14 cellular contexts compared by ENCODE assay signal in the genomic region with DNA sequence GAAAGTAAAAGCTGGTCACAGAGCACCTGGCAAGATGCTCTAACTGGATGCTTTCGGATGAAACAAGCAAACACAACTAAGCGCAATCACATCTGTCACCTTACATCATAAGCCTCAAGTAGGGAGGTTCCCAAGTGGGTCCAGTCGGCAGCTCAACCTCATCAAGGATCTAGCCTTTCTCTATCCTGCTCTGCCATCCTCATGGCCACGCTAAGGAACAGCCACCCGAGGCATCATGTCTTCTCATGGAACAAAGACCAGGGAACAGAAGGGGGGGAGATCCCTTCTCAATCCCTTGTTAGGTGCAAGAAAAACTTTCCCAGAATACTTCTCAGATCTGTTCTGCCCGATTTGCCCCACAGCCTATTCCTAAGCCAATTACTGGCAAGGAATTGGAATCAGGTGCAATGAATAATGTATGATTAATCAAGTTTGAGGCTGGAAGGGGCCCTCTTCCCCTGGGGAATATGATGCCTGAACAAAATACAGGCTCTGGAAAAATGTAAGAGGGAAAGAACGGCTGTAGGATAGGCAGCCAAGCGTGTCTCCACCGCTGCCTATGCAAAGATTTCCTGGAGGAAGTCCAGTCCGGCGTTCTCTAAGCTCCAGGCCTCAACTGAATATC. TPM values are rescaled to one million over a fixed set of nuclear protein-coding genes. Genes with fewer than 3 reads are reported as not detected.
DNase-seq lines count a peak whose midpoint lies in the region; ATAC-seq and TF ChIP-seq lines count a peak whose summit lies in the region.
"Had no signal": no experiment of that assay in that cellular context is flagged by ENCODE, and none has a peak within 500 bp of the region (broad histone marks: within the 10 kb centered on the region; RNA-seq: fewer than 3 reads in every experiment).

No MANE protein-coding gene starts in this region.

- CTCF ChIA-PET in HCT116 (lab: Charles Lee) = no interaction called here

- peaks cover 25% of the 10 kb centered on the region for H3K4me1 ChIP-seq in ACC112 (ENCODE audit: control insufficient read depth, insufficient read depth, low read length, unreplicated experiment)
- peaks cover 4 to 31% of the 10 kb centered on the region in 2 experiments; a peak in 3 of 4 replicates for H3K4me1 ChIP-seq in HCT116 (ENCODE audit: control insufficient read depth in 1 of 2, insufficient read depth in 2 of 2, low read length in 2 of 2)
- H3K4me1 ChIP-seq: psoas muscle, uterus had no signal

- no peak for TF ChIP-seq CTCF in HCT116 (IDR thresholded peaks at IDR 0.05 in 2 of 3, conservative IDR thresholded peaks at IDR 0.05 in 1 of 3; ENCODE audit: borderline replicate concordance in 1 of 3, insufficient read depth in 1 of 3, low read depth in 2 of 3, low read length in 2 of 3)
- no peak for TF ChIP-seq CTCF in nephron (IDR thresholded peaks at IDR 0.05; ENCODE audit: unreplicated experiment in 3 of 3)
- TF ChIP-seq CTCF in brain microvascular endothelial cell (IDR thresholded peaks at IDR 0.05; ENCODE audit: low read depth, low read length, missing control alignments) = no peak

- peaks cover 27% of the 10 kb centered on the region for H3K4me1 Mint-ChIP-seq in activated naive CD8-positive, alpha-beta T cell treated with anti-CD3 and anti-CD28 coated beads, Interleukin-2, amount 50 U/mL, for 24 hours
- H3K4me1 Mint-ChIP-seq in nephron = peaks cover 19% of the 10 kb centered on the region

- H3K27ac ChIP-seq in ACC112 (ENCODE audit: low read depth, low read length) (no peak overlapping the region), HCT116 (ENCODE audit: low read depth, low read length) (no peak overlapping the region), brain microvascular endothelial cell (no peak overlapping the region)

- RAD21 ChIA-PET in HCT116 (lab: Charles Lee; ENCODE audit: low non-redundant PET in 1 of 2, low total read pairs in 2 of 2, uncharacterized antibody in 2 of 2, unreplicated experiment in 2 of 2) = no interaction called here

- H4K20me1 ChIP-seq in HCT116 (ENCODE audit: insufficient read depth) = no peaks in the 10 kb centered on the region; the same call in 1 of the 2 replicates

- no peak for DNase-seq in HCT116 (ENCODE audit: low read depth, low spot score)
- no peak for DNase-seq in activated naive CD8-positive, alpha-beta T cell treated with anti-CD3 and anti-CD28 coated beads, Interleukin-2, amount 50 U/mL, for 24 hours
- no peak for DNase-seq in stimulated activated CD4-positive, alpha-beta T cell treated with anti-CD3 and anti-CD28 coated beads, Interleukin-2, amount 100 ng/mL, for 24 hours
- DNase-seq in kidney glomerular epithelial cell (lab: John Stamatoyannopoulos, UW) = no peak
- no peak for DNase-seq in brain microvascular endothelial cell
- DNase-seq: cerebellar nuclear complex, NCI-H146, NCI-H226, psoas muscle, stomach, uterus had no signal

- H3K9ac ChIP-seq in HCT116 (ENCODE audit: low read length) = no peak overlapping the region

- no peak overlapping the region for H3K27ac Mint-ChIP-seq in activated naive CD8-positive, alpha-beta T cell treated with anti-CD3 and anti-CD28 coated beads, Interleukin-2, amount 50 U/mL, for 24 hours
- H3K27ac Mint-ChIP-seq in nephron = no peak overlapping the region

- H3K9me3 ChIP-seq in HCT116 (ENCODE audit: control insufficient read depth in 1 of 2, insufficient read depth in 1 of 2, low read depth in 1 of 2, low read length in 2 of 2) = no peaks in the 10 kb centered on the region
- H3K9me3 ChIP-seq: psoas muscle, stomach, uterus had no signal

- in situ Hi-C loops in brain microvascular endothelial cell (cut with HindIII; ENCODE audit: low pct_ligation_motif_present, low sequenced_read_pairs) = no loop called here

- intact Hi-C loops in HCT116 (cut with micrococcal nuclease) = no loop called here

- peaks cover 12% of the 10 kb centered on the region for H3K79me2 ChIP-seq in ACC112 (ENCODE audit: control insufficient read depth, insufficient read depth, low read length, unreplicated experiment)
- H3K79me2 ChIP-seq in HCT116 (ENCODE audit: insufficient read depth, low read length) = peaks cover 24% of the 10 kb centered on the region

- no peak for TF ChIP-seq RAD21 in HCT116 (IDR thresholded peaks at IDR 0.05; ENCODE audit: low read depth)

- no peaks in the 10 kb centered on the region for H3K36me3 Mint-ChIP-seq in activated naive CD8-positive, alpha-beta T cell treated with anti-CD3 and anti-CD28 coated beads, Interleukin-2, amount 50 U/mL, for 24 hours (ENCODE audit: low read depth)
- no peaks in the 10 kb centered on the region for H3K36me3 Mint-ChIP-seq in nephron (ENCODE audit: low read depth)

- H3K4me2 ChIP-seq in HCT116 (ENCODE audit: low read length) = peak overlapping the region; percentile 81; the same call in 1 of the 2 replicates

- ATAC-seq in HCT116 = no peak
- no peak for ATAC-seq in activated naive CD8-positive, alpha-beta T cell treated with anti-CD3 and anti-CD28 coated beads, Interleukin-2, amount 50 U/mL, for 24 hours
- no peak for ATAC-seq in GM19463 (IDR thresholded peaks at IDR 0.05; ENCODE audit: unreplicated experiment)

- H3K27me3 ChIP-seq in ACC112 (ENCODE audit: insufficient read depth, low read length) (no peaks in the 10 kb centered on the region), HCT116 (ENCODE audit: insufficient read depth, low read length) (no peaks in the 10 kb centered on the region), brain microvascular endothelial cell (replicated peaks) (no peaks in the 10 kb centered on the region)
- H3K27me3 ChIP-seq: uterus had no signal

- H3K4me3 ChIP-seq in ACC112 (ENCODE audit: low read depth, low read length) (0 out of 2 replicates have a peak overlapping the region, but pooled peaks have one; percentile 95), HCT116 (replicated peaks in 1 of 2; ENCODE audit: low read depth in 1 of 2, low read length in 2 of 2) (no peak overlapping the region), brain microvascular endothelial cell (ENCODE audit: low read depth, low read length) (no peak overlapping the region)

- no TSS peak for BruUV-seq in HCT116 (replicated peaks; lab: Mats Ljungman, UMichigan)

- peak overlapping the region; percentile 87 for H3K4me3 Mint-ChIP-seq in activated naive CD8-positive, alpha-beta T cell treated with anti-CD3 and anti-CD28 coated beads, Interleukin-2, amount 50 U/mL, for 24 hours
- peak overlapping the region; percentile 78 to 86 (median 78) for H3K4me3 Mint-ChIP-seq in nephron

- POLR2A ChIA-PET in HCT116 (lab: Charles Lee) = interaction anchor here (1.3 kb wide), 1 partner anchor 13 kb away, joined by 3 read pairs; no protein-coding TSS in a partner anchor

- no peaks in the 10 kb centered on the region for H3K9me3 Mint-ChIP-seq in activated naive CD8-positive, alpha-beta T cell treated with anti-CD3 and anti-CD28 coated beads, Interleukin-2, amount 50 U/mL, for 24 hours
- H3K9me3 Mint-ChIP-seq in nephron = no peaks in the 10 kb centered on the region

- H3K9me2 ChIP-seq in HCT116 (ENCODE audit: insufficient read depth) = no peaks in the 10 kb centered on the region

- H3K36me3 ChIP-seq in ACC112 (ENCODE audit: insufficient read depth, low read length) (no peaks in the 10 kb centered on the region), HCT116 (ENCODE audit: control insufficient read depth in 1 of 2, insufficient read depth in 2 of 2, low read length in 2 of 2) (no peaks in the 10 kb centered on the region), brain microvascular endothelial cell (replicated peaks) (no peaks in the 10 kb centered on the region)
- H3K36me3 ChIP-seq: stomach, uterus had no signal

- TF ChIP-seq POLR2A in HCT116 (IDR thresholded peaks at IDR 0.05; ENCODE audit: borderline replicate concordance, extremely low read depth, insufficient read depth, insufficient read length) = no peak

- H2AFZ ChIP-seq in ACC112 (ENCODE audit: low read length, unreplicated experiment) (no peak overlapping the region), HCT116 (ENCODE audit: low read depth, low read length, poor library complexity, severe bottlenecking) (no peak overlapping the region)

- H3K27me3 Mint-ChIP-seq in activated naive CD8-positive, alpha-beta T cell treated with anti-CD3 and anti-CD28 coated beads, Interleukin-2, amount 50 U/mL, for 24 hours = peaks cover 13% of the 10 kb centered on the region
- H3K27me3 Mint-ChIP-seq in nephron (ENCODE audit: low read depth) = peaks cover 20% of the 10 kb centered on the region

TF ChIP-seq in HCT116, 20 proteins besides CTCF, POLR2A, EP300 and RAD21 (continues in another document):
- TF ChIP-seq FOSL1 (IDR thresholded peaks at IDR 0.05; ENCODE audit: low read depth) = no peak
- TF ChIP-seq EZH2phosphoT487 (IDR thresholded peaks at IDR 0.05; ENCODE audit: borderline replicate concordance) = no peak
- TF ChIP-seq EZH2 (IDR thresholded peaks at IDR 0.05) = no peak
- TF ChIP-seq, protein P1, sequence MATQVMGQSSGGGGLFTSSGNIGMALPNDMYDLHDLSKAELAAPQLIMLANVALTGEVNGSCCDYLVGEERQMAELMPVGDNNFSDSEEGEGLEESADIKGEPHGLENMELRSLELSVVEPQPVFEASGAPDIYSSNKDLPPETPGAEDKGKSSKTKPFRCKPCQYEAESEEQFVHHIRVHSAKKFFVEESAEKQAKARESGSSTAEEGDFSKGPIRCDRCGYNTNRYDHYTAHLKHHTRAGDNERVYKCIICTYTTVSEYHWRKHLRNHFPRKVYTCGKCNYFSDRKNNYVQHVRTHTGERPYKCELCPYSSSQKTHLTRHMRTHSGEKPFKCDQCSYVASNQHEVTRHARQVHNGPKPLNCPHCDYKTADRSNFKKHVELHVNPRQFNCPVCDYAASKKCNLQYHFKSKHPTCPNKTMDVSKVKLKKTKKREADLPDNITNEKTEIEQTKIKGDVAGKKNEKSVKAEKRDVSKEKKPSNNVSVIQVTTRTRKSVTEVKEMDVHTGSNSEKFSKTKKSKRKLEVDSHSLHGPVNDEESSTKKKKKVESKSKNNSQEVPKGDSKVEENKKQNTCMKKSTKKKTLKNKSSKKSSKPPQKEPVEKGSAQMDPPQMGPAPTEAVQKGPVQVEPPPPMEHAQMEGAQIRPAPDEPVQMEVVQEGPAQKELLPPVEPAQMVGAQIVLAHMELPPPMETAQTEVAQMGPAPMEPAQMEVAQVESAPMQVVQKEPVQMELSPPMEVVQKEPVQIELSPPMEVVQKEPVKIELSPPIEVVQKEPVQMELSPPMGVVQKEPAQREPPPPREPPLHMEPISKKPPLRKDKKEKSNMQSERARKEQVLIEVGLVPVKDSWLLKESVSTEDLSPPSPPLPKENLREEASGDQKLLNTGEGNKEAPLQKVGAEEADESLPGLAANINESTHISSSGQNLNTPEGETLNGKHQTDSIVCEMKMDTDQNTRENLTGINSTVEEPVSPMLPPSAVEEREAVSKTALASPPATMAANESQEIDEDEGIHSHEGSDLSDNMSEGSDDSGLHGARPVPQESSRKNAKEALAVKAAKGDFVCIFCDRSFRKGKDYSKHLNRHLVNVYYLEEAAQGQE (IDR thresholded peaks at IDR 0.05; ENCODE audit: low read depth) = no peak
- no peak for TF ChIP-seq CEBPB (IDR thresholded peaks at IDR 0.05; ENCODE audit: low read depth)
- TF ChIP-seq ZNF274 (IDR thresholded peaks at IDR 0.05; ENCODE audit: low read depth, low read length) = no peak
- no peak for TF ChIP-seq ZFX (IDR thresholded peaks at IDR 0.05)

RNA-seq across cellular contexts. Expression of a gene that starts 1.3 kb away (rescaled TPM):
- total RNA-seq in HCT116 (2021; ENCODE audit: unreplicated experiment) = 21.0 TPM
- 9.6 and 12.2 TPM in 2 replicates for polyA plus RNA-seq in HCT116 (2012)

RNA-seq across cellular contexts. Expression of a gene that starts 30.5 kb away (rescaled TPM):
- total RNA-seq in HCT116 (2021; ENCODE audit: unreplicated experiment) = 18.1 TPM
- polyA plus RNA-seq in HCT116 (2012) = 2.5 and 3.4 TPM in 2 replicates
